16 cellular contexts compared by ENCODE assay signal in genomic region chr21:42794551-42794950, GRCh38.
DNase-seq lines count a peak whose midpoint lies in the region; ATAC-seq and TF ChIP-seq lines count a peak whose summit lies in the region.
"Had no signal": no experiment of that assay in that cellular context is flagged by ENCODE, and none has a peak within 500 bp of the region (broad histone marks: within the 10 kb centered on the region; RNA-seq: fewer than 3 reads in every experiment).

No MANE protein-coding gene starts in this region.

- no peaks in the 10 kb centered on the region for H3K9me3 ChIP-seq in HUES48 (ENCODE audit: control insufficient read depth, insufficient read depth, low read length)
- H3K9me3 ChIP-seq in endodermal cell (ENCODE audit: control insufficient read depth, low read length): no peaks in the 10 kb centered on the region
- H3K9me3 ChIP-seq in neuronal stem cell (replicated peaks in 1 of 2; ENCODE audit: control insufficient read depth in 2 of 2, insufficient read depth in 1 of 2, low read depth in 1 of 2, low read length in 2 of 2): no peaks in the 10 kb centered on the region
- H3K9me3 ChIP-seq in right cardiac atrium (ENCODE audit: control insufficient read depth, low read length): no peaks in the 10 kb centered on the region
- H3K9me3 ChIP-seq in psoas muscle: no peaks in the 10 kb centered on the region
- no peaks in the 10 kb centered on the region for H3K9me3 ChIP-seq in sigmoid colon
- H3K9me3 ChIP-seq: BLaER1, Caco-2 had no signal

- no peak for TF ChIP-seq EP300 in sigmoid colon (IDR thresholded peaks at IDR 0.05)

- intact Hi-C loops in right cardiac atrium (cut with DNase I) (no loop called here), psoas muscle (cut with DNase I) (no loop called here), sigmoid colon (cut with DNase I) (no loop called here)

- H3K36me3 ChIP-seq in HUES48 (ENCODE audit: control insufficient read depth, insufficient read depth, low read length) (no peaks in the 10 kb centered on the region), endodermal cell (ENCODE audit: control insufficient read depth, insufficient read depth, low read length) (peaks cover 36% of the 10 kb centered on the region), neuronal stem cell (replicated peaks in 1 of 2; ENCODE audit: control insufficient read depth in 2 of 2, insufficient read depth in 2 of 2, low read length in 2 of 2) (no peaks in the 10 kb centered on the region), psoas muscle (ENCODE audit: insufficient read depth in 1 of 2, low read depth in 1 of 2) (no peaks in the 10 kb centered on the region), sigmoid colon (no peaks in the 10 kb centered on the region)
- H3K36me3 ChIP-seq: BLaER1 had no signal

- H3K36me3 Mint-ChIP-seq in endodermal cell (ENCODE audit: low read depth): peaks cover 35% of the 10 kb centered on the region
- H3K36me3 Mint-ChIP-seq: CD8-positive, alpha-beta memory T cell had no signal

- H3K9me3 Mint-ChIP-seq in endodermal cell: no peaks in the 10 kb centered on the region
- H3K9me3 Mint-ChIP-seq: CD8-positive, alpha-beta memory T cell had no signal

- H3K27ac Mint-ChIP-seq in endodermal cell: peak overlapping the region; percentile 90

- H3K4ac ChIP-seq in neuronal stem cell (ENCODE audit: low read length): no peak overlapping the region

- no peak overlapping the region for H3K23ac ChIP-seq in neuronal stem cell (ENCODE audit: low read depth, low read length, poor library complexity)

- no peak overlapping the region for H3K14ac ChIP-seq in neuronal stem cell (ENCODE audit: low read length)

- no peak overlapping the region for H2BK120ac ChIP-seq in neuronal stem cell (ENCODE audit: low read depth, low read length)

- peak overlapping the region; percentile 28 for H3K4me3 Mint-ChIP-seq in endodermal cell
- H3K4me3 Mint-ChIP-seq: CD8-positive, alpha-beta memory T cell had no signal

- DNase-seq in GM10248 (ENCODE audit: extremely low spot score): peak; percentile 4
- DNase-seq in endodermal cell: peak; percentile 76
- DNase-seq in neuronal stem cell (ENCODE audit: low spot score): no peak
- DNase-seq in right cardiac atrium: no peak
- no peak for DNase-seq in psoas muscle
- no peak for DNase-seq in sigmoid colon
- DNase-seq: 8988T; AML-193; Caco-2; CD8-positive, alpha-beta memory T cell; GOT3 had no signal

- peak overlapping the region; percentile 19 for H3K18ac ChIP-seq in neuronal stem cell (ENCODE audit: low read length)

- no peak overlapping the region for H2BK5ac ChIP-seq in neuronal stem cell (ENCODE audit: low read length)

- H3K4me1 Mint-ChIP-seq in endodermal cell: peaks cover 49% of the 10 kb centered on the region
- H3K4me1 Mint-ChIP-seq: CD8-positive, alpha-beta memory T cell had no signal

- H2AFZ ChIP-seq in neuronal stem cell (ENCODE audit: low read length): no peak overlapping the region

- POLR2A ChIA-PET in GM10248 (lab: Yijun Ruan, JAX): no interaction called here

- CTCF ChIA-PET in GM10248 (lab: Yijun Ruan, JAX): no interaction called here

- peak overlapping the region; percentile 7 for H2AK5ac ChIP-seq in neuronal stem cell (ENCODE audit: low read depth, low read length)

- H3K4me1 ChIP-seq in HUES48 (ENCODE audit: control insufficient read depth, insufficient read depth, low read length): peaks cover 25% of the 10 kb centered on the region; the same call in 1 of the 2 replicates
- H3K4me1 ChIP-seq in endodermal cell (ENCODE audit: control insufficient read depth, insufficient read depth, low read length): peaks cover 6% of the 10 kb centered on the region
- H3K4me1 ChIP-seq in neuronal stem cell (ENCODE audit: control insufficient read depth in 2 of 2, insufficient read depth in 1 of 2, low read depth in 1 of 2, low read length in 2 of 2): no peaks in the 10 kb centered on the region
- H3K4me1 ChIP-seq in right cardiac atrium (ENCODE audit: control insufficient read depth, insufficient read depth, low read length): no peaks in the 10 kb centered on the region
- H3K4me1 ChIP-seq in psoas muscle: no peaks in the 10 kb centered on the region
- no peaks in the 10 kb centered on the region for H3K4me1 ChIP-seq in sigmoid colon

- no peak overlapping the region for H3K9ac ChIP-seq in HUES48 (ENCODE audit: low read depth, low read length)
- H3K9ac ChIP-seq in endodermal cell (ENCODE audit: extremely low read depth, low read length, poor library complexity, severe bottlenecking): no peak overlapping the region
- no peak overlapping the region for H3K9ac ChIP-seq in neuronal stem cell (ENCODE audit: low read depth, low read length, poor library complexity)
- H3K9ac ChIP-seq: BLaER1 had no signal

- no peak overlapping the region for H4K8ac ChIP-seq in neuronal stem cell (ENCODE audit: low read depth, low read length)

- no peak overlapping the region for H2BK12ac ChIP-seq in neuronal stem cell (ENCODE audit: low read length)

- no peaks in the 10 kb centered on the region for H3K27me3 ChIP-seq in HUES48 (ENCODE audit: control insufficient read depth, insufficient read depth, low read length)
- no peaks in the 10 kb centered on the region for H3K27me3 ChIP-seq in endodermal cell (ENCODE audit: control insufficient read depth, insufficient read depth, low read length, poor library complexity, severe bottlenecking)
- no peaks in the 10 kb centered on the region for H3K27me3 ChIP-seq in neuronal stem cell (ENCODE audit: control insufficient read depth in 3 of 3, insufficient read depth in 3 of 3, low read depth in 1 of 3, low read length in 3 of 3)
- no peaks in the 10 kb centered on the region for H3K27me3 ChIP-seq in right cardiac atrium (ENCODE audit: control insufficient read depth, insufficient read depth)
- H3K27me3 ChIP-seq in psoas muscle (ENCODE audit: insufficient read depth in 3 of 3, low read length in 2 of 3): peaks cover 0 to 15% (median 3%) of the 10 kb centered on the region in 3 donors
- H3K27me3 ChIP-seq in sigmoid colon: peaks cover 0 to 8% (median 0%) of the 10 kb centered on the region in 3 donors
- H3K27me3 ChIP-seq: BLaER1 had no signal

- ATAC-seq in right cardiac atrium (no peak), psoas muscle (no peak)
- ATAC-seq: GM12878, HCT116, K562 had no signal

- no peak overlapping the region for H4K91ac ChIP-seq in neuronal stem cell (ENCODE audit: low read depth, low read length, poor library complexity)

- H3K27ac ChIP-seq in HUES48 (ENCODE audit: low read depth, low read length) (peak overlapping the region; percentile 27), endodermal cell (ENCODE audit: low read depth, low read length) (no peak overlapping the region), neuronal stem cell (replicated peaks; ENCODE audit: low read length) (no peak overlapping the region), right cardiac atrium (ENCODE audit: low read length) (no peak overlapping the region), psoas muscle (no peak overlapping the region), sigmoid colon (no peak overlapping the region)
- H3K27ac ChIP-seq: BLaER1 had no signal

- no peak overlapping the region for H3K4me2 ChIP-seq in neuronal stem cell (ENCODE audit: insufficient read depth, low read length, poor library complexity, severe bottlenecking)
- H3K4me2 ChIP-seq: BLaER1 had no signal

- WGBS in endodermal cell (ENCODE audit: insufficient coverage in 1 of 2, insufficient read length in 1 of 2), 2 experiments: 52 to 83% methylated on average over 3 to 5 of the region's 6 CpGs
- no CpG with 5 or more reads among the region's 6 CpGs for WGBS in neuronal stem cell (ENCODE audit: extremely low coverage in 2 of 2, insufficient read length in 2 of 2, insufficient replicate concordance in 1 of 2), 2 donors
- WGBS in right cardiac atrium: 52% methylated on average over 6 of the region's 6 CpGs
- WGBS in psoas muscle, 3 donors: 47 to 64% (median 52%) methylated on average over 6 of the region's 6 CpGs
- 71 to 74% methylated on average over 6 of the region's 6 CpGs for WGBS in sigmoid colon, 2 donors

- no peaks in the 10 kb centered on the region for H3K79me1 ChIP-seq in neuronal stem cell (ENCODE audit: low read depth, low read length)

- TF ChIP-seq CTCF in GM10248 (IDR thresholded peaks at IDR 0.05; ENCODE audit: control extremely low read depth, extremely low read depth, low read depth, missing control alignments) (no peak), endodermal cell (conservative IDR thresholded peaks at IDR 0.05) (no peak), psoas muscle (IDR thresholded peaks at IDR 0.05) (no peak), sigmoid colon (IDR thresholded peaks at IDR 0.05) (no peak)

- H3K4me3 ChIP-seq in HUES48 (ENCODE audit: low read depth, low read length) (no peak overlapping the region), endodermal cell (ENCODE audit: low read length) (no peak overlapping the region), neuronal stem cell (ENCODE audit: low read length in 2 of 2) (no peak overlapping the region), right cardiac atrium (ENCODE audit: low read length) (no peak overlapping the region), psoas muscle (no peak overlapping the region), sigmoid colon (no peak overlapping the region)
- H3K4me3 ChIP-seq: BLaER1, GM12878, K562 had no signal

- no peak for TF ChIP-seq POLR2A in sigmoid colon (IDR thresholded peaks at IDR 0.05)

- no peak overlapping the region for H2BK15ac ChIP-seq in neuronal stem cell (ENCODE audit: low read length)

- H3K27me3 Mint-ChIP-seq in endodermal cell (ENCODE audit: insufficient read depth): no peaks in the 10 kb centered on the region

Comparison
In these comparisons a context has a peak if more than half of its experiments do, and no peak if none do; other contexts are left out.
1. DNase-seq: peak in GM10248 (single experiment) and endodermal cell (single experiment); none in neuronal stem cell (single experiment), right cardiac atrium (0 of 3), psoas muscle (0 of 2) and sigmoid colon (single experiment).